11 cellular contexts compared by ENCODE assay signal in the genomic region with DNA sequence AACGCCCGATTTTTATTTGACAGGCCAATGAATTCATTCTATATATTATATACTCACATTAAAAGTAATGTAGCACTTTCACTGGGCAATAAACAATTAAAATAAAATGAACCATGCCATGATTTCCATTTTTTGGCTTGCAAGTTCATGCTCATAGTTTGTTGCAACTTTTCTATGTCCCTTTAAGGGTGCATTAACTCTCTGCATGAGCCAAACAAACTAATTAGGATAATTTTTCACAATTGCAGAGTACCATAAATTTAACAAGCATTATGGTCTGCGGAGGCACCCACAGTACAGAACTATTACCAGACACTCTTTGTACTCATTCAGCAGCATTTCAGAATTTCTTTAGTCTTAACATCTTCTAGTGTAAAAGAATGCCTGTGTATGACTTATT. TPM values are rescaled to one million over a fixed set of nuclear protein-coding genes. Genes with fewer than 3 reads are reported as not detected.
DNase-seq lines count a peak whose midpoint lies in the region; ATAC-seq, FAIRE-seq and TF ChIP-seq lines count a peak whose summit lies in the region.
"Had no signal": no experiment of that assay in that cellular context is flagged by ENCODE, and none has a peak within 500 bp of the region (broad histone marks: within the 10 kb centered on the region; RNA-seq: fewer than 3 reads in every experiment).

No MANE protein-coding gene starts in this region.

- TF ChIP-seq CTCF in left ventricle myocardium inferior (IDR thresholded peaks at IDR 0.05; ENCODE audit: borderline replicate concordance) (no peak), GM12878 (IDR thresholded peaks at IDR 0.05 in 2 of 3, conservative IDR thresholded peaks at IDR 0.05 in 1 of 3; ENCODE audit: control insufficient read depth in 2 of 3, extremely low read depth in 1 of 3, insufficient read depth in 1 of 3, low read depth in 3 of 3, low read length in 3 of 3) (no peak)

- RAD21 ChIA-PET in GM12878 (lab: Charles Lee; ENCODE audit: unreplicated experiment): interaction anchor here (0.9 to 5.1 kb wide), 6 partner anchors 8 to 327 kb away, joined by 3 to 21 read pairs (median 4); no protein-coding TSS in a partner anchor

- no peaks in the 10 kb centered on the region for H4K20me1 ChIP-seq in GM12878 (ENCODE audit: control insufficient read depth, insufficient read depth)

- intact Hi-C loops in left ventricle myocardium inferior (cut with micrococcal nuclease): loop anchor here (5.0 kb wide), 1 partner anchor 184 kb away; no protein-coding TSS in a partner anchor
- intact Hi-C loops in cardiac septum (cut with DNase I): loop anchor here (2.0 to 5.0 kb wide), 5 partner anchors 84 to 454 kb away; no protein-coding TSS in a partner anchor
- intact Hi-C loops in GM12878 (cut with micrococcal nuclease; ENCODE audit: unreplicated experiment): loop anchor here (5.0 to 10.0 kb wide), 2 partner anchors 57 to 184 kb away; no protein-coding TSS in a partner anchor
- intact Hi-C loops in aorta (cut with DNase I): loop anchor here (2.0 to 5.0 kb wide), 4 partner anchors 74 to 329 kb away; no protein-coding TSS in a partner anchor

- peak overlapping the region; percentile 95 for H3K27ac ChIP-seq in left ventricle myocardium inferior (replicated peaks)
- no peak overlapping the region for H3K27ac ChIP-seq in GM12878 (ENCODE audit: control insufficient read depth, insufficient read depth)
- H3K27ac ChIP-seq in muscle layer of duodenum (ENCODE audit: low read length): no peak overlapping the region
- no peak overlapping the region for H3K27ac ChIP-seq in aorta (ENCODE audit: low read depth in 1 of 2, low read length in 2 of 2)

- no peak for FAIRE-seq in GM12878 (lab: Jason Lieb, UNC)

- DNase-seq in left ventricle myocardium inferior (no peak), cardiac septum (ENCODE audit: low spot score) (no peak), GM12878 (ENCODE audit: low read depth, low spot score) (no peak), aorta (no peak), CD1c-positive myeloid dendritic cell (ENCODE audit: extremely low spot score) (no peak)
- DNase-seq: DMS53, midbrain, SHP77 had no signal

- H3K9me3 ChIP-seq in left ventricle myocardium inferior (replicated peaks) (no peaks in the 10 kb centered on the region), GM12878 (replicated peaks; ENCODE audit: control insufficient read depth, insufficient read depth, low read length) (no peaks in the 10 kb centered on the region), muscle layer of duodenum (ENCODE audit: control insufficient read depth in 1 of 2, low read length in 2 of 2) (no peaks in the 10 kb centered on the region), aorta (ENCODE audit: control insufficient read depth, low read length) (no peaks in the 10 kb centered on the region)

- POLR2A ChIA-PET in GM12878 (lab: Charles Lee): interaction anchor here (1.3 kb wide), 1 partner anchor 15 kb away, joined by 3 read pairs; no protein-coding TSS in a partner anchor

- no peak for TF ChIP-seq POLR2A in GM12878 (IDR thresholded peaks at IDR 0.05; ENCODE audit: low read depth, low read length)

- no peak overlapping the region for H2AFZ ChIP-seq in GM12878 (ENCODE audit: control insufficient read depth, low read depth, low read length)

- H3K36me3 ChIP-seq in left ventricle myocardium inferior (no peaks in the 10 kb centered on the region), GM12878 (ENCODE audit: control insufficient read depth in 2 of 2, insufficient read depth in 2 of 2, low read length in 1 of 2) (no peaks in the 10 kb centered on the region), muscle layer of duodenum (ENCODE audit: control insufficient read depth in 1 of 2, insufficient read depth in 2 of 2, low read length in 2 of 2) (peaks cover 0 to 3% of the 10 kb centered on the region in 2 donors), aorta (ENCODE audit: control insufficient read depth in 1 of 2, insufficient read depth in 2 of 2, low read length in 1 of 2) (no peaks in the 10 kb centered on the region)

- H3K27me3 ChIP-seq in left ventricle myocardium inferior (ENCODE audit: low read depth) (no peaks in the 10 kb centered on the region), GM12878 (replicated peaks in 1 of 2; ENCODE audit: control insufficient read depth in 2 of 2, insufficient read depth in 2 of 2, low read length in 1 of 2) (peaks cover 0 to 5% of the 10 kb centered on the region in 2 experiments; a peak in 3 of 4 replicates), muscle layer of duodenum (ENCODE audit: low read depth, low read length) (no peaks in the 10 kb centered on the region), aorta (ENCODE audit: control insufficient read depth in 1 of 2, insufficient read depth in 2 of 2, low read length in 1 of 2) (no peaks in the 10 kb centered on the region)

- no peak overlapping the region; the same call in 1 of the 2 replicates for H3K4me2 ChIP-seq in GM12878 (ENCODE audit: control insufficient read depth, insufficient read depth)

- no peak for TF ChIP-seq RAD21 in GM12878 (IDR thresholded peaks at IDR 0.05; ENCODE audit: insufficient read depth, low read depth, low read length)

- no TSS peak for BruUV-seq in GM12878 (replicated peaks; lab: Mats Ljungman, UMichigan)

- no peak for ATAC-seq in GM12878
- ATAC-seq in aorta (ENCODE audit: low FRiP score): no peak
- ATAC-seq in GM18502 (IDR thresholded peaks at IDR 0.05; ENCODE audit: poor library complexity, unreplicated experiment): no peak
- ATAC-seq in HG03469 (IDR thresholded peaks at IDR 0.05; ENCODE audit: unreplicated experiment): no peak

- in situ Hi-C loops in GM12878 (cut with MboI): no loop called here

- 93% methylated on average over 3 of the region's 3 CpGs for WGBS in GM12878 (ENCODE audit: insufficient coverage, insufficient replicate concordance, low lambda C conversion rate, missing lambda C conversion rate)
- WGBS in aorta, 2 donors: 2 to 5% methylated on average over 3 of the region's 3 CpGs

- TF ChIP-seq EP300 in GM12878 (IDR thresholded peaks at IDR 0.05; ENCODE audit: borderline replicate concordance in 1 of 2, control insufficient read depth in 1 of 2, low read depth in 2 of 2, low read length in 2 of 2): no peak

- SMC1A ChIA-PET in GM12878 (lab: Charles Lee; ENCODE audit: uncharacterized antibody, unreplicated experiment): interaction anchor here (0.6 to 2.2 kb wide), 9 partner anchors 10 to 341 kb away, joined by 3 to 12 read pairs (median 3); no protein-coding TSS in a partner anchor

- H3K9ac ChIP-seq in GM12878 (ENCODE audit: control insufficient read depth, insufficient read depth, low read length): no peak overlapping the region

- H3K4me1 ChIP-seq in left ventricle myocardium inferior (peaks cover 76% of the 10 kb centered on the region), GM12878 (ENCODE audit: control insufficient read depth, insufficient read depth, low read length) (no peaks in the 10 kb centered on the region; the same call in 1 of the 2 replicates), muscle layer of duodenum (ENCODE audit: control insufficient read depth in 1 of 2, insufficient read depth in 2 of 2, low read length in 2 of 2) (peaks cover 6 to 16% of the 10 kb centered on the region in 2 donors), aorta (ENCODE audit: control insufficient read depth in 1 of 2, insufficient read depth in 2 of 2, low read length in 2 of 2) (peaks cover 0 to 2% of the 10 kb centered on the region in 2 donors)

- H3K4me3 ChIP-seq in left ventricle myocardium inferior (peak overlapping the region; percentile 85), GM12878 (0 out of 2 replicates have a peak overlapping the region, but pooled peaks have one; percentile 58), muscle layer of duodenum (ENCODE audit: low read depth in 1 of 2, low read length in 2 of 2) (peak overlapping the region; percentile 80 to 94), aorta (ENCODE audit: low read length in 2 of 2) (peak overlapping the region; percentile 85 to 90)

- CTCF ChIA-PET in GM12878 (lab: Yijun Ruan, JAX): interaction anchor here (0.6 to 4.7 kb wide), 9 partner anchors 11 to 329 kb away, joined by 3 to 26 read pairs (median 4); no protein-coding TSS in a partner anchor

- no peaks in the 10 kb centered on the region for H3K79me2 ChIP-seq in GM12878 (ENCODE audit: control insufficient read depth, insufficient read depth, low read length)

RNA-seq across cellular contexts. Expression of a gene that starts 1.4 kb away (rescaled TPM):
- total RNA-seq in left ventricle myocardium inferior: 51.4 TPM
- 68.9 TPM for total RNA-seq in cardiac septum
- 9.9 and 11.9 TPM in 2 replicates for total RNA-seq in GM12878 (2013; cell fraction: nucleolus; rRNA removed)
- 0.27 and 0.40 TPM in 2 replicates for total RNA-seq in GM12878 (2014; rRNA removed)
- total RNA-seq in GM12878 (2014; rRNA removed; fragmentation: Illumina TruSeq; extraction: Trizol): 0.32 and 0.45 TPM in 2 replicates
- 0.23 and 0.90 TPM in 2 replicates for total RNA-seq in GM12878 (2021)
- polyA plus RNA-seq in GM12878 (2011; ENCODE audit: low read depth): 0.68 TPM
- polyA plus RNA-seq in GM12878 (2011; rRNA removed): 4.6 and 4.9 TPM in 2 replicates
- 5.3 and 7.5 TPM in 2 replicates for polyA plus RNA-seq in GM12878 (2011; cell fraction: cytosol; rRNA removed)
- polyA plus RNA-seq in GM12878 (2011; cell fraction: nucleus; rRNA removed): 2.4 and 2.5 TPM in 2 replicates
- polyA plus RNA-seq in GM12878 (2012): 1.2 and 1.6 TPM in 2 replicates
- 0.62 and 0.68 TPM in 2 replicates for polyA plus RNA-seq in GM12878 (2014; fragmentation: Illumina TruSeq; extraction: Trizol)
- under 1 TPM; 0.11 to 0.20 TPM for polyA plus RNA-seq in GM12878 (2014; fragmentation: Nextera tagmentation; extraction: Ambion mirVana)
- polyA plus RNA-seq in GM12878 (2014; rRNA removed): 0.28 and 0.32 TPM in 2 replicates
- under 1 TPM; 0.42 to 0.45 TPM for polyA plus RNA-seq in GM12878 (2016; fragmentation: Nextera tagmentation; extraction: Ambion mirVana)
- 8.2 and 12.0 TPM in 2 replicates for polyA minus RNA-seq in GM12878 (2011; rRNA and poly(A)+ RNA removed)
- polyA minus RNA-seq in GM12878 (2011; cell fraction: cytosol; rRNA and poly(A)+ RNA removed): 1.1 and 1.7 TPM in 2 replicates
- polyA minus RNA-seq in GM12878 (2011; cell fraction: nucleus; rRNA and poly(A)+ RNA removed): 9.9 and 18.2 TPM in 2 replicates
- 100 to 1,000 TPM; 211 to 214 TPM for total RNA-seq in aorta
- 100 to 1,000 TPM in 1 of 2 donors, 10 to 100 TPM in 1; 58.1 to 127 TPM for polyA plus RNA-seq in aorta

RNA-seq across cellular contexts. Expression of a gene that starts 53.8 kb away (rescaled TPM):
- 33.4 TPM for total RNA-seq in left ventricle myocardium inferior
- 34.4 TPM for total RNA-seq in cardiac septum
- total RNA-seq in GM12878 (2013; cell fraction: nucleolus; rRNA removed): 54.6 and 58.0 TPM in 2 replicates
- total RNA-seq in GM12878 (2014; rRNA removed): 9.4 and 15.4 TPM in 2 replicates
- 13.9 and 14.9 TPM in 2 replicates for total RNA-seq in GM12878 (2014; rRNA removed; fragmentation: Illumina TruSeq; extraction: Trizol)
- 15.9 and 23.4 TPM in 2 replicates for total RNA-seq in GM12878 (2021)
- 5.4 TPM for polyA plus RNA-seq in GM12878 (2011; ENCODE audit: low read depth)
- 29.8 and 45.2 TPM in 2 replicates for polyA plus RNA-seq in GM12878 (2011; rRNA removed)
- polyA plus RNA-seq in GM12878 (2011; cell fraction: cytosol; rRNA removed): 11.1 and 13.1 TPM in 2 replicates
- polyA plus RNA-seq in GM12878 (2011; cell fraction: nucleus; rRNA removed): 14.7 and 16.4 TPM in 2 replicates
- polyA plus RNA-seq in GM12878 (2012): 11.8 and 13.9 TPM in 2 replicates
- polyA plus RNA-seq in GM12878 (2014; fragmentation: Illumina TruSeq; extraction: Trizol): 12.6 and 17.8 TPM in 2 replicates
- 1 to 10 TPM; 4.5 to 5.3 TPM for polyA plus RNA-seq in GM12878 (2014; fragmentation: Nextera tagmentation; extraction: Ambion mirVana)
- 9.0 and 9.8 TPM in 2 replicates for polyA plus RNA-seq in GM12878 (2014; rRNA removed)
- 10 to 100 TPM; 12.7 to 13.0 TPM for polyA plus RNA-seq in GM12878 (2016; fragmentation: Nextera tagmentation; extraction: Ambion mirVana)
- 15.4 and 25.8 TPM in 2 replicates for polyA minus RNA-seq in GM12878 (2011; rRNA and poly(A)+ RNA removed)
- 7.8 and 10.5 TPM in 2 replicates for polyA minus RNA-seq in GM12878 (2011; cell fraction: cytosol; rRNA and poly(A)+ RNA removed)
- 28.0 and 46.0 TPM in 2 replicates for polyA minus RNA-seq in GM12878 (2011; cell fraction: nucleus; rRNA and poly(A)+ RNA removed)
- total RNA-seq in aorta: 10 to 100 TPM; 32.8 to 33.6 TPM
- polyA plus RNA-seq in aorta: 1 to 10 TPM; 9.6 to 9.9 TPM
